1 cellular context compared by ENCODE assay signal in the genomic region with DNA sequence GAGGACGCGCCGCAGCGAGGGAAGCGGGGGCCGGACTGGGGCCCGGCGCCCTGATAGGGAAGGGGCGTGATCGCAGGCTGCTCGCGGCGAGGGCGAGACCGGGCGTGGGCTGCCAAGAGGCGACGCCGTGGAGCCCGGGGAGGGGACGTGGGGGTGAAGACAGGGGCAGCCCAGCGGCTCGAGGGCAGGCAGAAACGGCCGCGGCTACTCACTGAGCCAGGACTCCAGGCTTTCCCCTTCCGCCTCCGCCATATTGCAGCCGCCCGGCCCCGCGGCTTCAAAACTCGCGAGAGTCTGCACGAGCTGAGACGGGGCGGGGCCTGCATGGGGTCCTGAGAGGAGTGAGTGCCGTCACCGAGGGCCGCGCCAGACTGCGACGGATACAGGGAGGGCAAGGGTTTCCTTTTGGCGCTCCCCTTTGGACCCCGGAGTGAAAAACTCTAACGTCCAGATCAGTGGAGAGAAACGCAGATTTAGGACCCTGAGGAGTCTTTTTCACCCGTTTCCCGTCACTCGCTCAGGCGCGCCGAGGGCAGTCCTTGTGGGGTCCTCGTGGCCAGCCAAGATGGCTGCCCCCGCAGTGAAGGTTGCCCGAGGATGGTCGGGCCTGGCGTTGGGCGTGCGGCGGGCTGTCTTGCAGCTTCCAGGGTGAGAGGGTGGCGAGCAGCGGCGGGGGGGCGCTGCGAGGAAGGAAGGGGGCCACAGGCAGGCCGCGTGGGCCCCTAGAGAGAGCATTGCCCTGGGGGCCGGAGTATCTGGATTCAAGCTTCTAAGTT.
TF ChIP-seq lines count a peak whose summit lies in the region.

Gene GGA3 (minus strand): TSS at position 271 of the 776 bp plus-strand sequence. CDS start 19 bp downstream, at position 252.
Gene MRPS7 (plus strand): TSS at position 544 of the 776 bp plus-strand sequence. CDS start 22 bp downstream, at position 566.

TF ChIP-seq in HepG2, 621 proteins besides CTCF, POLR2A, EP300 and RAD21 (continued from another document and continues in another):
- TF ChIP-seq, protein P1, sequence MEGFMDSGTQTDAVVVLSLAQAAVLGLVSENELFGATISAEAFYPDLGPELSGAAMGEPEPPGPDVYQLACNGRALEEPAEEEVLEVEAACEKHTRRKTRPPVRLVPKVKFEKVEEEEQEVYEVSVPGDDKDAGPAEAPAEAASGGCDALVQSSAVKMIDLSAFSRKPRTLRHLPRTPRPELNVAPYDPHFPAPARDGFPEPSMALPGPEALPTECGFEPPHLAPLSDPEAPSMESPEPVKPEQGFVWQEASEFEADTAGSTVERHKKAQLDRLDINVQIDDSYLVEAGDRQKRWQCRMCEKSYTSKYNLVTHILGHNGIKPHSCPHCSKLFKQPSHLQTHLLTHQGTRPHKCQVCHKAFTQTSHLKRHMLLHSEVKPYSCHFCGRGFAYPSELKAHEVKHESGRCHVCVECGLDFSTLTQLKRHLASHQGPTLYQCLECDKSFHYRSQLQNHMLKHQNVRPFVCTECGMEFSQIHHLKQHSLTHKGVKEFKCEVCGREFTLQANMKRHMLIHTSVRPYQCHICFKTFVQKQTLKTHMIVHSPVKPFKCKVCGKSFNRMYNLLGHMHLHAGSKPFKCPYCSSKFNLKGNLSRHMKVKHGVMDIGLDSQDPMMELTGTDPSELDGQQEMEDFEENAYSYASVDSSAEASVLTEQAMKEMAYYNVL (CRISPR knock-in tag; IDR thresholded peaks at IDR 0.05; ENCODE audit: borderline replicate concordance) = no peak; the same call in 1 of the 2 replicates
- no peak for TF ChIP-seq TAF15 (IDR thresholded peaks at IDR 0.05; ENCODE audit: low read depth, low read length, poor library complexity, severe bottlenecking)
- peak; percentile 80; the same call in 1 of the 2 replicates for TF ChIP-seq MEIS1 (CRISPR knock-in tag; IDR thresholded peaks at IDR 0.05; ENCODE audit: borderline replicate concordance)
- peak; percentile 91 for TF ChIP-seq ZNF687 (CRISPR knock-in tag; IDR thresholded peaks at IDR 0.05)
- no peak for TF ChIP-seq PLRG1 (conservative IDR thresholded peaks at IDR 0.05)
- TF ChIP-seq PAF1 (CRISPR knock-in tag; IDR thresholded peaks at IDR 0.05) = no peak
- TF ChIP-seq ZBTB38 (CRISPR knock-in tag; IDR thresholded peaks at IDR 0.05) = peak; percentile 59; the same call in 1 of the 2 replicates
- no peak; the same call in 1 of the 2 replicates for TF ChIP-seq PRMT3 (CRISPR knock-in tag; IDR thresholded peaks at IDR 0.05; ENCODE audit: borderline replicate concordance, low read depth)
- no peak for TF ChIP-seq LCORL (IDR thresholded peaks at IDR 0.05)
- TF ChIP-seq LCORL (CRISPR knock-in tag; IDR thresholded peaks at IDR 0.05) = no peak
- TF ChIP-seq ZNF430 (CRISPR knock-in tag; IDR thresholded peaks at IDR 0.05) = peak; percentile 97
- TF ChIP-seq BRCA1 (CRISPR knock-in tag; IDR thresholded peaks at IDR 0.05) = peak; percentile 78; the same call in 1 of the 2 replicates
- no peak for TF ChIP-seq SRSF4 (IDR thresholded peaks at IDR 0.05; ENCODE audit: low read depth, low read length, poor library complexity, severe bottlenecking)
- no peak; the same call in 1 of the 2 replicates for TF ChIP-seq ZSCAN12 (CRISPR knock-in tag; IDR thresholded peaks at IDR 0.05)
- no peak for TF ChIP-seq ZSCAN25 (CRISPR knock-in tag; IDR thresholded peaks at IDR 0.05)
- TF ChIP-seq ISL2 (CRISPR knock-in tag; IDR thresholded peaks at IDR 0.05) = peak; percentile 53
- TF ChIP-seq IKZF1 (IDR thresholded peaks at IDR 0.05) = no peak
- peak; percentile 96 for TF ChIP-seq GATAD1 (CRISPR knock-in tag; IDR thresholded peaks at IDR 0.05)
- TF ChIP-seq, protein P2, sequence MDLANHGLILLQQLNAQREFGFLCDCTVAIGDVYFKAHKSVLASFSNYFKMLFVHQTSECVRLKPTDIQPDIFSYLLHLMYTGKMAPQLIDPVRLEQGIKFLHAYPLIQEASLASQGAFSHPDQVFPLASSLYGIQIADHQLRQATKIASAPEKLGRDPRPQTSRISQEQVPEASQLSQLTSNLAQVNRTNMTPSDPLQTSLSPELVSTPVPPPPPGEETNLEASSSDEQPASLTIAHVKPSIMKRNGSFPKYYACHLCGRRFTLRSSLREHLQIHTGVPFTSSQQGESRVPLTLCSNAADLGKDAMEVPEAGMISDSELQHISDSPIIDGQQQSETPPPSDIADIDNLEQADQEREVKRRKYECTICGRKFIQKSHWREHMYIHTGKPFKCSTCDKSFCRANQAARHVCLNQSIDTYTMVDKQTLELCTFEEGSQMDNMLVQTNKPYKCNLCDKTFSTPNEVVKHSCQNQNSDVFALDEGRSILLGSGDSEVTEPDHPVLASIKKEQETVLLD (CRISPR knock-in tag; IDR thresholded peaks at IDR 0.05; ENCODE audit: low read depth) = peak; percentile 44
- no peak; the same call in 1 of the 2 replicates for TF ChIP-seq ZNF766 (CRISPR knock-in tag; IDR thresholded peaks at IDR 0.05; ENCODE audit: borderline replicate concordance)
- TF ChIP-seq ZNF101 (CRISPR knock-in tag; IDR thresholded peaks at IDR 0.05; ENCODE audit: borderline replicate concordance, low read depth) = no peak
- TF ChIP-seq ZNF205 (CRISPR knock-in tag; IDR thresholded peaks at IDR 0.05) = no peak; the same call in 1 of the 2 replicates
- peak; percentile 30; the same call in 1 of the 2 replicates for TF ChIP-seq CCDC6 (CRISPR knock-in tag; IDR thresholded peaks at IDR 0.05)
- no peak for TF ChIP-seq NFIC (IDR thresholded peaks at IDR 0.05; ENCODE audit: low read length)
- no peak; the same call in 1 of the 2 replicates for TF ChIP-seq NFYC (CRISPR knock-in tag; IDR thresholded peaks at IDR 0.05)
- TF ChIP-seq, protein P3, sequence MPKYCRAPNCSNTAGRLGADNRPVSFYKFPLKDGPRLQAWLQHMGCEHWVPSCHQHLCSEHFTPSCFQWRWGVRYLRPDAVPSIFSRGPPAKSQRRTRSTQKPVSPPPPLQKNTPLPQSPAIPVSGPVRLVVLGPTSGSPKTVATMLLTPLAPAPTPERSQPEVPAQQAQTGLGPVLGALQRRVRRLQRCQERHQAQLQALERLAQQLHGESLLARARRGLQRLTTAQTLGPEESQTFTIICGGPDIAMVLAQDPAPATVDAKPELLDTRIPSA (CRISPR knock-in tag; IDR thresholded peaks at IDR 0.05; ENCODE audit: borderline replicate concordance) = peak; percentile 90; the same call in 1 of the 2 replicates
- peak; percentile 97; the same call in 1 of the 2 replicates for TF ChIP-seq ZNF772 (CRISPR knock-in tag; IDR thresholded peaks at IDR 0.05)
- peak; percentile 30; the same call in 1 of the 2 replicates for TF ChIP-seq BHLHE40 (IDR thresholded peaks at IDR 0.05; ENCODE audit: low read length)
- TF ChIP-seq FOXA1 (IDR thresholded peaks at IDR 0.05) = no peak
- TF ChIP-seq FOXA1 (CRISPR knock-in tag; IDR thresholded peaks at IDR 0.05) = no peak
- TF ChIP-seq TBP (CRISPR knock-in tag; IDR thresholded peaks at IDR 0.05) = no peak
- no peak for TF ChIP-seq NONO (IDR thresholded peaks at IDR 0.05)
- TF ChIP-seq NONO (CRISPR knock-in tag; conservative IDR thresholded peaks at IDR 0.05) = peak; percentile 82
- TF ChIP-seq ARID5B (CRISPR knock-in tag; IDR thresholded peaks at IDR 0.05) = peak; percentile 2; the same call in 1 of the 2 replicates
- TF ChIP-seq ZNF878 (CRISPR knock-in tag; IDR thresholded peaks at IDR 0.05) = peak; percentile 87
- 0 out of 2 replicates have a peak, but pooled peaks have one; percentile 67 for TF ChIP-seq ZNF713 (CRISPR knock-in tag; IDR thresholded peaks at IDR 0.05)
- no peak for TF ChIP-seq SMARCC2 (IDR thresholded peaks at IDR 0.05)
- TF ChIP-seq, protein P4, sequence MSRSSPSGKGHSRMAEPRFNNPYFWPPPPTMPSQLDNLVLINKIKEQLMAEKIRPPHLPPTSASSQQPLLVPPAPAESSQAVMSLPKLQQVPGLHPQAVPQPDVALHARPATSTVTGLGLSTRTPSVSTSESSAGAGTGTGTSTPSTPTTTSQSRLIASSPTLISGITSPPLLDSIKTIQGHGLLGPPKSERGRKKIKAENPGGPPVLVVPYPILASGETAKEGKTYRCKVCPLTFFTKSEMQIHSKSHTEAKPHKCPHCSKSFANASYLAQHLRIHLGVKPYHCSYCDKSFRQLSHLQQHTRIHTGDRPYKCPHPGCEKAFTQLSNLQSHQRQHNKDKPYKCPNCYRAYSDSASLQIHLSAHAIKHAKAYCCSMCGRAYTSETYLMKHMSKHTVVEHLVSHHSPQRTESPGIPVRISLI (CRISPR knock-in tag; IDR thresholded peaks at IDR 0.05; ENCODE audit: borderline replicate concordance) = no peak; the same call in 1 of the 2 replicates
- peak; percentile 21; the same call in 1 of the 2 replicates for TF ChIP-seq SP2 (CRISPR knock-in tag; IDR thresholded peaks at IDR 0.05)
- peak; percentile 22; the same call in 1 of the 2 replicates for TF ChIP-seq NFRKB (IDR thresholded peaks at IDR 0.05)
- TF ChIP-seq RFX5 (IDR thresholded peaks at IDR 0.05; ENCODE audit: low read depth, low read length) = peak; percentile 27; the same call in 1 of the 2 replicates
- TF ChIP-seq FOXJ3 (CRISPR knock-in tag; IDR thresholded peaks at IDR 0.05; ENCODE audit: borderline replicate concordance) = no peak; the same call in 1 of the 2 replicates
- peak; percentile 91 for TF ChIP-seq SRSF1 (optimal IDR thresholded peaks at IDR 0.05; ENCODE audit: low read depth, low read length)
- no peak for TF ChIP-seq ZNF75D (CRISPR knock-in tag; IDR thresholded peaks at IDR 0.05; ENCODE audit: borderline replicate concordance)
- TF ChIP-seq ZNF589 (CRISPR knock-in tag; conservative IDR thresholded peaks at IDR 0.05) = no peak; the same call in 1 of the 2 replicates
- peak; percentile 91 for TF ChIP-seq ZNF619 (CRISPR knock-in tag; IDR thresholded peaks at IDR 0.05)
- TF ChIP-seq HOXA9 (CRISPR knock-in tag; IDR thresholded peaks at IDR 0.05; ENCODE audit: borderline replicate concordance) = no peak
- TF ChIP-seq, protein P5, sequence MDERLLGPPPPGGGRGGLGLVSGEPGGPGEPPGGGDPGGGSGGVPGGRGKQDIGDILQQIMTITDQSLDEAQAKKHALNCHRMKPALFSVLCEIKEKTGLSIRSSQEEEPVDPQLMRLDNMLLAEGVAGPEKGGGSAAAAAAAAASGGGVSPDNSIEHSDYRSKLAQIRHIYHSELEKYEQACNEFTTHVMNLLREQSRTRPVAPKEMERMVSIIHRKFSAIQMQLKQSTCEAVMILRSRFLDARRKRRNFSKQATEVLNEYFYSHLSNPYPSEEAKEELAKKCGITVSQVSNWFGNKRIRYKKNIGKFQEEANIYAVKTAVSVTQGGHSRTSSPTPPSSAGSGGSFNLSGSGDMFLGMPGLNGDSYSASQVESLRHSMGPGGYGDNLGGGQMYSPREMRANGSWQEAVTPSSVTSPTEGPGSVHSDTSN (CRISPR knock-in tag; IDR thresholded peaks at IDR 0.05) = no peak
